Comparison of ENCODE assay signal across 8 cellular contexts in genomic region chr3:8474991-8475390, GRCh38.
"Had no signal": no experiment of that assay in that cellular context is flagged by ENCODE, and none has a peak within 500 bp of the region (broad histone marks: within the 10 kb centered on the region; RNA-seq: fewer than 3 reads in every experiment).

No MANE protein-coding gene starts in this region.

- ATAC-seq: GM12878 had no signal

- DNase-seq: GDM1, GF-D8 had no signal

- H3K4me3 ChIP-seq: GM12878 had no signal

- FAIRE-seq: G401.6, GM12878, GM12891, GM12892, GM18507, GM19239 had no signal
